9 cellular contexts compared by ENCODE assay signal in the genomic region with DNA sequence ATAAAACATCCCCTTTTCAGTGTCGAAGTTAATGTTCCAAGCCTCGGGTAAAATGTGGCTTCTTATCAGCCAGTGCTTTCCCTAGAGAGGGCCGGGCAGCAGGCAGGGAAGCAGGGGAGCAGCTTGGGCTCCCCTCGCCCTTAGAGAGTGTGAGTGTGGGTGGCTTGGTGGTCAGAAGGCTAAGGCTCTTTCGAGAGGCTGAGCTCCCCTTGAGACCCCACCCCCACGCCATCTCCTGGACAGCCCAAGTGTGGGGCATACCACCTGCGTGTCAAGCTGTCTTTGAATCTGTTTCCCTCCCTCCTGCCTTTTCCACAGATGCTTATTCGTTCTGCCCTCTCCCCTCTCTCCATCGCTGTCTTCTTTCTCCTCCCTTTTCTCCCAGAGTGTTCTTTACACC.
DNase-seq lines count a peak whose midpoint lies in the region; ATAC-seq and TF ChIP-seq lines count a peak whose summit lies in the region.
"Had no signal": no experiment of that assay in that cellular context is flagged by ENCODE, and none has a peak within 500 bp of the region (broad histone marks: within the 10 kb centered on the region; RNA-seq: fewer than 3 reads in every experiment).

No MANE protein-coding gene starts in this region.

- H3K36me3 ChIP-seq in H7 (replicated peaks; ENCODE audit: control insufficient read depth, insufficient read depth, low read length) (no peaks in the 10 kb centered on the region), WERI-Rb-1 (no peaks in the 10 kb centered on the region), stomach smooth muscle (ENCODE audit: control insufficient read depth in 2 of 2, insufficient read depth in 2 of 2, low read length in 2 of 2) (no peaks in the 10 kb centered on the region)

- peak; percentile 90 for TF ChIP-seq CTCF in WERI-Rb-1 (IDR thresholded peaks at IDR 0.05; ENCODE audit: low read depth, low read length)

- H3K9ac ChIP-seq in stomach smooth muscle (ENCODE audit: low read length in 2 of 2): peak overlapping the region in 1 of 2 donors; percentile 41

- ATAC-seq in left cardiac atrium (peak; percentile 37 to 60), HG02852 (IDR thresholded peaks at IDR 0.05; ENCODE audit: unreplicated experiment) (no peak)

- H3K4me1 ChIP-seq in stomach smooth muscle (ENCODE audit: control insufficient read depth, insufficient read depth, low read length): peaks cover 51% of the 10 kb centered on the region

- no peaks in the 10 kb centered on the region for H3K9me3 ChIP-seq in WERI-Rb-1 (ENCODE audit: severe bottlenecking)
- H3K9me3 ChIP-seq in stomach smooth muscle (ENCODE audit: control insufficient read depth in 2 of 2, low read length in 2 of 2): no peaks in the 10 kb centered on the region

- H3K27me3 ChIP-seq in H7 (ENCODE audit: control insufficient read depth, insufficient read depth, low read length) (peaks cover 4% of the 10 kb centered on the region; the same call in 1 of the 2 replicates), WERI-Rb-1 (ENCODE audit: insufficient read depth, low read depth, severe bottlenecking) (peaks cover 8% of the 10 kb centered on the region), stomach smooth muscle (ENCODE audit: control insufficient read depth in 1 of 2, insufficient read depth in 2 of 2, low read length in 2 of 2) (no peaks in the 10 kb centered on the region)

- intact Hi-C loops in left cardiac atrium (cut with DNase I): no loop called here

- H3K27ac ChIP-seq in WERI-Rb-1: no peak overlapping the region
- H3K27ac ChIP-seq in stomach smooth muscle (ENCODE audit: low read length): peak overlapping the region; percentile 67
- H3K27ac ChIP-seq: RWPE1 had no signal

- DNase-seq in H7: peak; percentile 85
- DNase-seq in WERI-Rb-1: peak; percentile 92
- no peak for DNase-seq in left cardiac atrium
- DNase-seq in NCI-H187 (lab: John Stamatoyannopoulos, UW): no peak
- no peak for DNase-seq in NCI-H446 (lab: John Stamatoyannopoulos, UW)
- DNase-seq: NCI-H1092 treated with DMSO at 0.1 percent for 48 hours had no signal

- H3K4me3 ChIP-seq in H7 (ENCODE audit: insufficient read depth, low read depth, low read length): no peak overlapping the region
- H3K4me3 ChIP-seq in WERI-Rb-1 (ENCODE audit: low read depth, low read length): peak overlapping the region; percentile 7; the same call in 1 of the 2 replicates
- H3K4me3 ChIP-seq in stomach smooth muscle (ENCODE audit: low read length in 2 of 2): peak overlapping the region; percentile 48 to 63

Comparison
In these comparisons a context has a peak if more than half of its experiments do, and no peak if none do; other contexts are left out.
1. DNase-seq: peak in H7 (single experiment) and WERI-Rb-1 (single experiment); none in left cardiac atrium (single experiment), NCI-H187 (0 of 2) and NCI-H446 (0 of 2).